ENCODE assay signal across 20 cellular contexts in genomic region chr9:86668488-86668887, GRCh38.
"Had no signal": no experiment of that assay in that cellular context is flagged by ENCODE, and none has a peak within 500 bp of the region (broad histone marks: within the 10 kb centered on the region; RNA-seq: fewer than 3 reads in every experiment).

No MANE protein-coding gene starts in this region.

- DNase-seq: activated CD8-positive, alpha-beta T cell treated with anti-CD3 and anti-CD28 coated beads for 36 hours; activated effector memory CD4-positive, alpha-beta T cell treated with Interleukin-2 at 50 U/mL for 16 hours; activated naive CD4-positive, alpha-beta T cell treated with anti-CD3 and anti-CD28 coated beads, Interleukin-2, amount 50 U/mL, for 16 hours; activated T-cell treated with anti-CD3 and anti-CD28 coated beads, Interleukin-2, amount 50 U/mL, for 4 hours; colonic mucosa; erythroblast; immature natural killer cell; kidney glomerular epithelial cell; left ventricle myocardium inferior; mammary epithelial cell; midbrain; occipital lobe; posterior cingulate gyrus; sigmoid colon; spleen; stimulated activated CD8-positive, alpha-beta memory T cell treated with anti-CD3 and anti-CD28 coated beads, Interleukin-4, amount 100 ng/mL, for 48 hours; stomach; trophoblast cell had no signal

- H3K27ac Mint-ChIP-seq: activated CD8-positive, alpha-beta T cell treated with anti-CD3 and anti-CD28 coated beads for 36 hours; immature natural killer cell had no signal

- H3K36me3 ChIP-seq: ascending aorta, colonic mucosa, left ventricle myocardium inferior, sigmoid colon, spleen, stomach had no signal

- H3K9me3 Mint-ChIP-seq: central memory CD8-positive, alpha-beta T cell had no signal

- H3K4me3 Mint-ChIP-seq: activated CD8-positive, alpha-beta T cell treated with anti-CD3 and anti-CD28 coated beads for 36 hours; activated T-cell treated with anti-CD3 and anti-CD28 coated beads, Interleukin-2, amount 50 U/mL, for 4 hours; central memory CD8-positive, alpha-beta T cell; immature natural killer cell had no signal

- ATAC-seq: activated CD8-positive, alpha-beta T cell treated with anti-CD3 and anti-CD28 coated beads for 36 hours; activated T-cell treated with anti-CD3 and anti-CD28 coated beads, Interleukin-2, amount 50 U/mL, for 4 hours had no signal

- H3K27me3 ChIP-seq: ascending aorta, colonic mucosa, sigmoid colon had no signal

- H3K9me3 ChIP-seq: ascending aorta, colonic mucosa, sigmoid colon had no signal

- H3K4me3 ChIP-seq: ascending aorta, colonic mucosa, left ventricle myocardium inferior, sigmoid colon, spleen, stomach had no signal
